In genomic region chrY:7543506-7543905, GRCh38 we compare ENCODE assay signal across 24 cellular contexts.
DNase-seq lines count a peak whose midpoint lies in the region; ATAC-seq, FAIRE-seq and TF ChIP-seq lines count a peak whose summit lies in the region.
"Had no signal": no experiment of that assay in that cellular context is flagged by ENCODE, and none has a peak within 500 bp of the region (broad histone marks: within the 10 kb centered on the region; RNA-seq: fewer than 3 reads in every experiment).

No MANE protein-coding gene starts in this region.

- no peak for FAIRE-seq in bronchial epithelial cell (lab: Jason Lieb, UNC)
- FAIRE-seq: D721Med, GM12878, GM19239, H1 had no signal

- peak; percentile 2 for DNase-seq in NCI-H2171 (lab: John Stamatoyannopoulos, UW)
- DNase-seq in bronchial epithelial cell (ENCODE audit: low read depth) = peak; percentile 5
- peak; percentile 51 for DNase-seq in myocyte (ENCODE audit: low read depth)
- no peak for DNase-seq in activated CD8-positive, alpha-beta memory T cell treated with anti-CD3 and anti-CD28 coated beads, Interleukin-2, amount 10 ng/mL, durations not matched to agents 7 days and 5 days
- no peak for DNase-seq in activated naive CD8-positive, alpha-beta T cell treated with anti-CD3 and anti-CD28 coated beads, Interleukin-2, amount 50 U/mL, for 24 hours
- DNase-seq in NCI-H1436 (lab: John Stamatoyannopoulos, UW) = no peak
- DNase-seq: 8988T; ACHN; AML-193; BE2C; CD4-positive, alpha-beta T cell; CD8-positive, alpha-beta memory T cell; DMS 273 treated with DMSO at 0.1 percent for 48 hours; DMS79; GDM1; H7 had no signal

- no peaks in the 10 kb centered on the region for H3K4me1 Mint-ChIP-seq in activated CD8-positive, alpha-beta memory T cell treated with anti-CD3 and anti-CD28 coated beads, Interleukin-2, amount 10 ng/mL, durations not matched to agents 7 days and 5 days
- H3K4me1 Mint-ChIP-seq in activated naive CD8-positive, alpha-beta T cell treated with anti-CD3 and anti-CD28 coated beads, Interleukin-2, amount 50 U/mL, for 24 hours = peaks cover 7% of the 10 kb centered on the region
- H3K4me1 Mint-ChIP-seq: CD14-positive monocyte; CD8-positive, alpha-beta memory T cell had no signal

- no peaks in the 10 kb centered on the region for H3K9me3 Mint-ChIP-seq in activated CD8-positive, alpha-beta memory T cell treated with anti-CD3 and anti-CD28 coated beads, Interleukin-2, amount 10 ng/mL, durations not matched to agents 7 days and 5 days (ENCODE audit: low read depth)
- H3K9me3 Mint-ChIP-seq in activated naive CD8-positive, alpha-beta T cell treated with anti-CD3 and anti-CD28 coated beads, Interleukin-2, amount 50 U/mL, for 24 hours = no peaks in the 10 kb centered on the region
- H3K9me3 Mint-ChIP-seq: CD4-positive, alpha-beta T cell; CD8-positive, alpha-beta memory T cell had no signal

- TF ChIP-seq CTCF in bronchial epithelial cell (IDR thresholded peaks at IDR 0.05; ENCODE audit: insufficient read depth, low read length, severe bottlenecking) = no peak

- no peaks in the 10 kb centered on the region for H3K36me3 Mint-ChIP-seq in activated CD8-positive, alpha-beta memory T cell treated with anti-CD3 and anti-CD28 coated beads, Interleukin-2, amount 10 ng/mL, durations not matched to agents 7 days and 5 days
- H3K36me3 Mint-ChIP-seq in activated naive CD8-positive, alpha-beta T cell treated with anti-CD3 and anti-CD28 coated beads, Interleukin-2, amount 50 U/mL, for 24 hours (ENCODE audit: low read depth) = no peaks in the 10 kb centered on the region
- H3K36me3 Mint-ChIP-seq: CD14-positive monocyte; CD8-positive, alpha-beta memory T cell had no signal

- H3K36me3 ChIP-seq in bronchial epithelial cell (ENCODE audit: control insufficient read depth, insufficient read depth, low read length) = no peaks in the 10 kb centered on the region
- H3K36me3 ChIP-seq: BE2C; BLaER1 treated with 17β-estradiol and CSF1 and Interleukin-3, amounts not matched to agents 10 nM and 100 nM had no signal

- no peak overlapping the region for H3K4me3 ChIP-seq in bronchial epithelial cell (ENCODE audit: low read depth, low read length)
- H3K4me3 ChIP-seq: A549; BLaER1 treated with 17β-estradiol and CSF1 and Interleukin-3, amounts not matched to agents 10 nM and 100 nM; GM12878; GM23248 had no signal

- H3K27ac Mint-ChIP-seq in activated CD8-positive, alpha-beta memory T cell treated with anti-CD3 and anti-CD28 coated beads, Interleukin-2, amount 10 ng/mL, durations not matched to agents 7 days and 5 days = no peak overlapping the region
- H3K27ac Mint-ChIP-seq in activated naive CD8-positive, alpha-beta T cell treated with anti-CD3 and anti-CD28 coated beads, Interleukin-2, amount 50 U/mL, for 24 hours = no peak overlapping the region
- H3K27ac Mint-ChIP-seq: CD14-positive monocyte; CD4-positive, alpha-beta T cell; CD8-positive, alpha-beta memory T cell had no signal

- no peaks in the 10 kb centered on the region for H3K27me3 ChIP-seq in bronchial epithelial cell (ENCODE audit: control insufficient read depth, insufficient read depth, low read length)
- H3K27me3 ChIP-seq: BE2C; BLaER1 treated with 17β-estradiol and CSF1 and Interleukin-3, amounts not matched to agents 10 nM and 100 nM had no signal

- ATAC-seq in activated CD8-positive, alpha-beta memory T cell treated with anti-CD3 and anti-CD28 coated beads, Interleukin-2, amount 10 ng/mL, durations not matched to agents 7 days and 5 days = no peak
- no peak for ATAC-seq in activated naive CD8-positive, alpha-beta T cell treated with anti-CD3 and anti-CD28 coated beads, Interleukin-2, amount 50 U/mL, for 24 hours
- ATAC-seq: A549, GM12878 had no signal

- CTCF ChIA-PET in activated CD8-positive, alpha-beta memory T cell treated with anti-CD3 and anti-CD28 coated beads, Interleukin-2, amount 10 ng/mL, durations not matched to agents 7 days and 5 days (lab: Charles Lee) = no interaction called here

- no peak overlapping the region for H3K4me3 Mint-ChIP-seq in activated CD8-positive, alpha-beta memory T cell treated with anti-CD3 and anti-CD28 coated beads, Interleukin-2, amount 10 ng/mL, durations not matched to agents 7 days and 5 days
- no peak overlapping the region for H3K4me3 Mint-ChIP-seq in activated naive CD8-positive, alpha-beta T cell treated with anti-CD3 and anti-CD28 coated beads, Interleukin-2, amount 50 U/mL, for 24 hours
- H3K4me3 Mint-ChIP-seq: CD14-positive monocyte; CD4-positive, alpha-beta T cell; CD8-positive, alpha-beta memory T cell had no signal

- H3K27me3 Mint-ChIP-seq in activated CD8-positive, alpha-beta memory T cell treated with anti-CD3 and anti-CD28 coated beads, Interleukin-2, amount 10 ng/mL, durations not matched to agents 7 days and 5 days = no peaks in the 10 kb centered on the region
- no peaks in the 10 kb centered on the region for H3K27me3 Mint-ChIP-seq in activated naive CD8-positive, alpha-beta T cell treated with anti-CD3 and anti-CD28 coated beads, Interleukin-2, amount 50 U/mL, for 24 hours

Comparison
In these comparisons a context has a peak if more than half of its experiments do, and no peak if none do; other contexts are left out.
1. DNase-seq: peak in NCI-H2171 (single experiment), bronchial epithelial cell (single experiment) and myocyte (single experiment); none in activated CD8-positive, alpha-beta memory T cell treated with anti-CD3 and anti-CD28 coated beads, Interleukin-2, amount 10 ng/mL, durations not matched to agents 7 days and 5 days (single experiment), activated naive CD8-positive, alpha-beta T cell treated with anti-CD3 and anti-CD28 coated beads, Interleukin-2, amount 50 U/mL, for 24 hours (single experiment) and NCI-H1436 (single experiment).